ENCODE assay signal across 32 cellular contexts in the genomic region with DNA sequence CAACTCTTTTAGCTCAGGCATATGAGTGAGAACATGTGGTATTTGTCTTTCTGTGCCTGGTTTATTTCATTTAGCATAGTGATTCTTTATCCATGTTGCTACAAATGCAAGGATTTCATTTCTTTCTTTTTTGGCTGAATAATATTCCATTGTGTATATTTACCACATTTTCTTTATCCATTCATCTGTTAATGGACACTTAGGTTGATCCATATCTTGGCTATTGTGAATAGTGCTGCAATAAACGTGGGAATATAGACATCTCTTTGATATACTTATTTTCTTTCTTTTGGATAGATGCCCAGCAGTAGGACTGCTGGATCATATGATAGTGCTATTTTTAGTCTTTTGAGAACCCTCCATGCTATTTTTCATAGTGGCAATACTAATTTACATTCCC. TPM values are rescaled to one million over a fixed set of nuclear protein-coding genes. Genes with fewer than 3 reads are reported as not detected.
"Had no signal": no experiment of that assay in that cellular context is flagged by ENCODE, and none has a peak within 500 bp of the region (broad histone marks: within the 10 kb centered on the region; RNA-seq: fewer than 3 reads in every experiment).

No MANE protein-coding gene starts in this region.

- ATAC-seq: mucosa of descending colon; naive thymus-derived CD4-positive, alpha-beta T cell; natural killer cell treated with Interleukin-12 subunit alpha and Interleukin-12 subunit beta and Interleukin-15 and Interleukin-18, amount 100 ng/mL, for 72 hours; right lobe of liver; stimulated activated naive B cell treated with anti-CD40 and anti-IgM and Interleukin-4, amounts not matched to agents 10 μg/mL and 1 μg/mL and 100 μg/mL, for 72 hours; stimulated activated naive CD8-positive, alpha-beta T cell treated with anti-CD3 and anti-CD28 coated beads, Interleukin-15, Interleukin-2, amounts not matched to agents 100 U/mL and 50 U/mL, for 24 hours had no signal

- DNase-seq: islet precursor cell; left ventricle myocardium inferior; mesendoderm; mucosa of descending colon; naive thymus-derived CD4-positive, alpha-beta T cell; ovary; right lobe of liver; stimulated activated CD4-positive, alpha-beta T cell treated with anti-CD3 and anti-CD28 coated beads, Interleukin-1b, Interleukin-23, amount 100 ng/mL, for 48 hours; stimulated activated CD4-positive, alpha-beta T cell treated with anti-CD3 and anti-CD28 coated beads, Interleukin-2, amount 100 ng/mL, for 48 hours; stimulated activated naive B cell treated with anti-CD40 and anti-IgM and Interleukin-4, amounts not matched to agents 10 μg/mL and 1 μg/mL and 100 μg/mL, for 72 hours; stimulated activated naive CD8-positive, alpha-beta T cell treated with anti-CD3 and anti-CD28 coated beads, Interleukin-15, Interleukin-2, amounts not matched to agents 100 U/mL and 50 U/mL, for 24 hours; stomach; testis; thyroid gland; transverse colon; upper lobe of left lung had no signal

RNA-seq across cellular contexts. Expression of gene ASB17, which starts 30.8 kb away (rescaled TPM):
- total RNA-seq: kidney epithelial cell; left ventricle myocardium inferior; lower leg skin; lung; mesothelial cell of epicardium; mucosa of descending colon; myocyte; naive thymus-derived CD4-positive, alpha-beta T cell; natural killer cell treated with Interleukin-12 subunit alpha and Interleukin-12 subunit beta and Interleukin-15 and Interleukin-18, amount 100 ng/mL, for 72 hours; omental fat pad; ovary; progenitor cell of endocrine pancreas; pulmonary artery endothelial cell; renal cortical epithelial cell; right atrium auricular region; right lobe of liver; skeletal muscle tissue; smooth muscle cell; stomach; thyroid gland; transverse colon; upper lobe of left lung; urinary bladder; vagina had no signal
- polyA plus RNA-seq: lung; naive thymus-derived CD4-positive, alpha-beta T cell; neural cell; ovary; smooth muscle cell; stomach; urinary bladder had no signal
